1 cellular context compared by ENCODE assay signal in genomic region chr13:80359459-80360297, GRCh38.
TF ChIP-seq lines count a peak whose summit lies in the region.

No MANE protein-coding gene starts in this region.

TF ChIP-seq in HepG2, 621 proteins besides CTCF, POLR2A, EP300 and RAD21:
- TF ChIP-seq ZNF777 (CRISPR knock-in tag; IDR thresholded peaks at IDR 0.05) (0 out of 2 replicates have a peak, but pooled peaks have one; percentile 47), ZNF710 (CRISPR knock-in tag; IDR thresholded peaks at IDR 0.05; ENCODE audit: borderline replicate concordance) (no peak), BCL6 (CRISPR knock-in tag; IDR thresholded peaks at IDR 0.05) (0 out of 2 replicates have a peak, but pooled peaks have one; percentile 28)
